28 cellular contexts compared by ENCODE assay signal in the genomic region with DNA sequence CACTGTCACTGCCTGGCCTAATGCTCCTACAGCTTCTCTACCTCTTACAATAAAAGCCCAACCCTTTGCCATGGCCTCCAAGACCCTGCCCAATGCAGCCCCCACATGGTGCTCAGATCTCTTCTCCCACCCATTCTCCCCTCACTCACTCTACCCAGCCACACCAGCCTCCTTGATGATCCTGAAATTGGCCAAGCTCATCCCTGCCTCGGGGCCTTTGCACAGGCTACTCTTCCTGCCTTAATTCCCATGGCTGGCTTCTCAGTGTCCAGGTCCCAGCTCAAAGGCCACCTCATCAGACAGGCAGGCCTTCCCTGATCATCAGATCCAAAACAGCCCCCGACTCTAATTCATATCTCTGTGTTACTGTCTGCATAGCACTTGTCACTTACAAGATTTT. TPM values are rescaled to one million over a fixed set of nuclear protein-coding genes. Genes with fewer than 3 reads are reported as not detected.
DNase-seq lines count a peak whose midpoint lies in the region; ATAC-seq and TF ChIP-seq lines count a peak whose summit lies in the region.
"Had no signal": no experiment of that assay in that cellular context is flagged by ENCODE, and none has a peak within 500 bp of the region (broad histone marks: within the 10 kb centered on the region; RNA-seq: fewer than 3 reads in every experiment).

No MANE protein-coding gene starts in this region.

- H3K27me3 ChIP-seq in CD4-positive, CD25-positive, alpha-beta regulatory T cell (ENCODE audit: control insufficient read depth, insufficient read depth, low read length), result no peaks in the 10 kb centered on the region
- H3K27me3 ChIP-seq: cardiac muscle cell, heart left ventricle had no signal

- CTCF ChIA-PET in HEK293 (lab: Yijun Ruan, JAX), result interaction anchor here (0.6 kb wide), 1 partner anchor 98 kb away, joined by 4 read pairs; no protein-coding TSS in a partner anchor

- peak overlapping the region; percentile 20 to 91 (median 85) for H3K27ac Mint-ChIP-seq in CD4-positive, CD25-positive, alpha-beta regulatory T cell
- H3K27ac Mint-ChIP-seq in activated naive CD8-positive, alpha-beta T cell treated with anti-CD3 and anti-CD28 coated beads, Interleukin-2, amount 10 ng/mL, durations not matched to agents 7 days and 5 days, result peak overlapping the region; percentile 62
- peak overlapping the region; percentile 87 to 92 for H3K27ac Mint-ChIP-seq in natural killer cell
- H3K27ac Mint-ChIP-seq: activated naive CD4-positive, alpha-beta T cell treated with anti-CD3 and anti-CD28 coated beads for 36 hours; progenitor cell of endocrine pancreas; WTC11 had no signal

- peak overlapping the region; percentile 15 to 63 (median 56) for H3K4me3 Mint-ChIP-seq in CD4-positive, CD25-positive, alpha-beta regulatory T cell
- H3K4me3 Mint-ChIP-seq in activated naive CD8-positive, alpha-beta T cell treated with anti-CD3 and anti-CD28 coated beads, Interleukin-2, amount 10 ng/mL, durations not matched to agents 7 days and 5 days, result no peak overlapping the region
- H3K4me3 Mint-ChIP-seq in natural killer cell, result peak overlapping the region; percentile 52
- H3K4me3 Mint-ChIP-seq: activated naive CD4-positive, alpha-beta T cell treated with anti-CD3 and anti-CD28 coated beads for 36 hours; WTC11 had no signal

- H3K36me3 ChIP-seq in CD4-positive, CD25-positive, alpha-beta regulatory T cell (ENCODE audit: control insufficient read depth, insufficient read depth, low read length), result peaks cover 51% of the 10 kb centered on the region
- no peaks in the 10 kb centered on the region for H3K36me3 ChIP-seq in HEK293 (ENCODE audit: control insufficient read depth in 2 of 2, insufficient read depth in 1 of 2, low read length in 2 of 2)
- H3K36me3 ChIP-seq: cardiac muscle cell, heart left ventricle, thoracic aorta had no signal

- no peaks in the 10 kb centered on the region for H3K27me3 Mint-ChIP-seq in CD4-positive, CD25-positive, alpha-beta regulatory T cell
- no peaks in the 10 kb centered on the region for H3K27me3 Mint-ChIP-seq in activated naive CD8-positive, alpha-beta T cell treated with anti-CD3 and anti-CD28 coated beads, Interleukin-2, amount 10 ng/mL, durations not matched to agents 7 days and 5 days
- H3K27me3 Mint-ChIP-seq in natural killer cell (ENCODE audit: low read depth in 2 of 2), result no peaks in the 10 kb centered on the region

- TF ChIP-seq CTCF in HEK293 (tag by site-specific recombination; IDR thresholded peaks at IDR 0.05) (no peak), natural killer cell (IDR thresholded peaks at IDR 0.05) (no peak)

- POLR2A ChIA-PET in HEK293 (lab: Yijun Ruan, JAX), result no interaction called here
- POLR2A ChIA-PET in activated naive CD8-positive, alpha-beta T cell treated with anti-CD3 and anti-CD28 coated beads, Interleukin-2, amount 10 ng/mL, durations not matched to agents 7 days and 5 days (lab: Charles Lee), result interaction anchor here (0.9 kb wide), 1 partner anchor 53 kb away, joined by 3 read pairs; no protein-coding TSS in a partner anchor

- ATAC-seq in CD4-positive, CD25-positive, alpha-beta regulatory T cell (ENCODE audit: low read depth in 2 of 2), result no peak
- ATAC-seq in activated naive CD8-positive, alpha-beta T cell treated with anti-CD3 and anti-CD28 coated beads, Interleukin-2, amount 10 ng/mL, durations not matched to agents 7 days and 5 days (ENCODE audit: low read depth), result no peak
- ATAC-seq in natural killer cell (no peak), HG03565 (IDR thresholded peaks at IDR 0.05; ENCODE audit: unreplicated experiment) (no peak), GM19395 (IDR thresholded peaks at IDR 0.05; ENCODE audit: unreplicated experiment) (no peak)
- ATAC-seq: esophagus mucosa, heart left ventricle, left cardiac atrium, PC-3, sciatic nerve, WTC11 had no signal

- H3K4me1 Mint-ChIP-seq in CD4-positive, CD25-positive, alpha-beta regulatory T cell, result peaks cover 2 to 98% (median 67%) of the 10 kb centered on the region in 4 donors
- H3K4me1 Mint-ChIP-seq in activated naive CD8-positive, alpha-beta T cell treated with anti-CD3 and anti-CD28 coated beads, Interleukin-2, amount 10 ng/mL, durations not matched to agents 7 days and 5 days, result peaks cover 41% of the 10 kb centered on the region
- H3K4me1 Mint-ChIP-seq in natural killer cell, result peaks cover 86 to 99% of the 10 kb centered on the region in 2 donors

- intact Hi-C loops in natural killer cell (cut with micrococcal nuclease), result no loop called here

- H3K4me1 ChIP-seq in CD4-positive, CD25-positive, alpha-beta regulatory T cell (ENCODE audit: control insufficient read depth, insufficient read depth, low read length, poor library complexity, severe bottlenecking), result peaks cover 73% of the 10 kb centered on the region
- no peaks in the 10 kb centered on the region for H3K4me1 ChIP-seq in HEK293 (ENCODE audit: control insufficient read depth, insufficient read depth, low read length)

- H3K4me3 ChIP-seq in CD4-positive, CD25-positive, alpha-beta regulatory T cell (ENCODE audit: low read depth, low read length), result no peak overlapping the region
- no peak overlapping the region for H3K4me3 ChIP-seq in HEK293 (ENCODE audit: low read depth, low read length)
- H3K4me3 ChIP-seq: cardiac muscle cell, coronary artery, GM23248, heart left ventricle, thoracic aorta had no signal

- peaks cover 40% of the 10 kb centered on the region for H3K36me3 Mint-ChIP-seq in CD4-positive, CD25-positive, alpha-beta regulatory T cell
- H3K36me3 Mint-ChIP-seq in activated naive CD8-positive, alpha-beta T cell treated with anti-CD3 and anti-CD28 coated beads, Interleukin-2, amount 10 ng/mL, durations not matched to agents 7 days and 5 days, result peaks cover 36% of the 10 kb centered on the region
- H3K36me3 Mint-ChIP-seq in natural killer cell, result peaks cover 10% of the 10 kb centered on the region

- DNase-seq in CD4-positive, CD25-positive, alpha-beta regulatory T cell, result no peak
- no peak for DNase-seq in activated naive CD8-positive, alpha-beta T cell treated with anti-CD3 and anti-CD28 coated beads, Interleukin-2, amount 10 ng/mL, durations not matched to agents 7 days and 5 days
- DNase-seq in natural killer cell (no peak), NCI-H446 treated with DMSO at 0.1 percent for 48 hours (lab: John Stamatoyannopoulos, UW) (no peak)
- DNase-seq: activated CD4-positive, alpha-beta T cell treated with anti-CD3 and anti-CD28 coated beads, Interleukin-2, amount 50 U/mL, for 4 hours; activated naive CD4-positive, alpha-beta T cell treated with anti-CD3 and anti-CD28 coated beads for 36 hours; foreskin fibroblast; GM23248; heart left ventricle; left cardiac atrium; NCI-H1048; NCI-H187; NCI-H524 treated with DMSO at 0.1 percent for 48 hours; NK-92 treated with Interleukin-12 subunit alpha and Interleukin-12 subunit beta, amount 100 ng/mL, for 24 hours; PC-3; Right ventricle myocardium superior; stimulated activated naive CD4-positive, alpha-beta T cell treated with Interleukin-2 at 50 U/mL for 16 hours; T1000 had no signal

- H3K9me3 ChIP-seq in CD4-positive, CD25-positive, alpha-beta regulatory T cell (ENCODE audit: control insufficient read depth in 2 of 2, low read length in 2 of 2), result peaks cover 2 to 3% of the 10 kb centered on the region in 2 experiments
- H3K9me3 ChIP-seq in HEK293 (ENCODE audit: control insufficient read depth, insufficient read depth, low read depth, low read length), result no peaks in the 10 kb centered on the region
- H3K9me3 ChIP-seq: thoracic aorta had no signal

- H3K9me3 Mint-ChIP-seq in CD4-positive, CD25-positive, alpha-beta regulatory T cell, result peaks cover 0 to 3% (median 0%) of the 10 kb centered on the region in 7 donors
- peaks cover 2% of the 10 kb centered on the region for H3K9me3 Mint-ChIP-seq in activated naive CD8-positive, alpha-beta T cell treated with anti-CD3 and anti-CD28 coated beads, Interleukin-2, amount 10 ng/mL, durations not matched to agents 7 days and 5 days
- H3K9me3 Mint-ChIP-seq in natural killer cell, result peaks cover 0 to under 1% of the 10 kb centered on the region in 2 donors

- no peak overlapping the region for H3K27ac ChIP-seq in CD4-positive, CD25-positive, alpha-beta regulatory T cell (ENCODE audit: insufficient read depth, low read length, poor library complexity, severe bottlenecking)
- H3K27ac ChIP-seq in HEK293 (ENCODE audit: extremely low read depth, low read depth, low read length), result no peak overlapping the region
- H3K27ac ChIP-seq: cardiac muscle cell, coronary artery, GM23248, heart left ventricle, thoracic aorta had no signal

TF ChIP-seq in HEK293, 187 proteins besides CTCF, POLR2A, EP300 and RAD21 (continues in another document):
- TF ChIP-seq ZNF692 (tag by site-specific recombination; IDR thresholded peaks at IDR 0.05) (no peak), ZNF623 (tag by site-specific recombination; IDR thresholded peaks at IDR 0.05) (peak; percentile 91)

RNA-seq across cellular contexts. Expression of gene PREX1, which starts 25.6 kb away (rescaled TPM):
- total RNA-seq in CD4-positive, CD25-positive, alpha-beta regulatory T cell, result 264 TPM
- polyA plus RNA-seq in CD4-positive, CD25-positive, alpha-beta regulatory T cell, result 10 to 100 TPM; 40.8 to 58.5 (median 50.1) TPM
- total RNA-seq in activated naive CD8-positive, alpha-beta T cell treated with anti-CD3 and anti-CD28 coated beads, Interleukin-2, amount 10 ng/mL, durations not matched to agents 7 days and 5 days, result 100 to 1,000 TPM; 142 to 147 TPM
- 100 to 1,000 TPM; 382 to 392 (median 389) TPM for total RNA-seq in natural killer cell
